ENCODE assay signal across 8 cellular contexts in the genomic region with DNA sequence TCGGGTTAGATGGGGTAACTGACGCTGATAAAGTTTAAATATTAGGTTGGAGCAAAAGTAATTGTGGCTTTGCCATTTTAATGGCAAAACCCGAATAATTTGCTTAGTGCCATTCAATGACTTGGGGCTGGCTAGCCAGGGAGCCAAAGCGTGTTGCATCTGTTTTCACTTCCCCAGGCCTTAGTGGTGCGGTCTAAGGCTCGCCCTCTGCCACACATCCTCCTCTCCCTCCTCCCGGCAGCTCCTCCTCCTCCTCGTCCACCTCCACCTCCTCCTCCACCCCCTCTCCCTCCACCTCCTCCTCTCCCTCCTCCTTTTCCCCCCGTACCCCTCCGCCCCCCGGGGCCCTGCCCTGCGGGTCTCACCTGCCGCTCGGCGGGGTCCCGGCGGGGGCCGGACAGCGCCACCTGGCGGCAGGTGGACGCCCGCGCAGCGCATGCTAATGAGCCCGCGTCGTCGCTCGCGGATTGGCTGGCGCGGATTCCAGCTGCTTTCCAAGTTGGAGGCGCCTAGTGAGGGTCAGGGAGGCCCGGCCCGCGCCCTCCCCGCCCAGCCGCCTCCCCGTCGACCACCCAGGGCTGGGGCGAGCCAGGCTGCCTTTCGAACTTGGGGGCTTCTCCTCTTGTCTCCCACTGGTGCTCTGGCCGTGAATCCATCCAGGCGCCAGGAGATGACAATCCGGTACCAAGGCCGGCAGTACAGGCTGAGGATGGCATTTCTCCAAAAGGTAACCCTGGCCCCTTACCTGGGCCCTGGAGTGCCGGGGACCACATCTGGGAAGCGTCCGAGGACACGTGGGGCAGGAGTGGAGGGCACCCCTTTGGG. TPM values are rescaled to one million over a fixed set of nuclear protein-coding genes. Genes with fewer than 3 reads are reported as not detected.
DNase-seq lines count a peak whose midpoint lies in the region; ATAC-seq and TF ChIP-seq lines count a peak whose summit lies in the region.

No MANE protein-coding gene starts in this region.

- peak overlapping the region; percentile 41 for H3K9ac ChIP-seq in HUES6 (ENCODE audit: low read length)
- peak overlapping the region; percentile 80 for H3K9ac ChIP-seq in OCI-LY3 (ENCODE audit: low read length)
- peak overlapping the region; percentile 89 for H3K9ac ChIP-seq in muscle layer of colon (ENCODE audit: low read length)

- CTCF ChIA-PET in Caco-2 (lab: Charles Lee), result interaction anchor here (0.6 to 1.9 kb wide), 21 partner anchors 9 to 1510 kb away, joined by 3 to 20 read pairs (median 5); partner anchors contain the start of genes LRRC37A3 and RGS9

- H3K27me3 Mint-ChIP-seq in Caco-2 (ENCODE audit: insufficient read depth, unreplicated experiment), result no peaks in the 10 kb centered on the region

- H3K9me3 ChIP-seq in Caco-2, result no peaks in the 10 kb centered on the region
- H3K9me3 ChIP-seq in HUES6 (ENCODE audit: control insufficient read depth, insufficient read depth, low read depth, low read length), result no peaks in the 10 kb centered on the region
- no peaks in the 10 kb centered on the region for H3K9me3 ChIP-seq in OCI-LY3 (ENCODE audit: insufficient read depth, low read length)
- peaks cover 0 to 2% of the 10 kb centered on the region in 2 donors for H3K9me3 ChIP-seq in esophagus (ENCODE audit: control insufficient read depth in 2 of 2, insufficient read depth in 1 of 2, low read depth in 1 of 2, low read length in 1 of 2)
- H3K9me3 ChIP-seq in muscle layer of colon (ENCODE audit: low read length), result no peaks in the 10 kb centered on the region

- no peaks in the 10 kb centered on the region for H3K36me3 Mint-ChIP-seq in Caco-2 (ENCODE audit: insufficient read depth, unreplicated experiment)

- H3K27me3 ChIP-seq in Caco-2 (replicated peaks; ENCODE audit: control insufficient read depth, insufficient read depth, low read length) (no peaks in the 10 kb centered on the region), HUES6 (ENCODE audit: control insufficient read depth, insufficient read depth, low read length) (no peaks in the 10 kb centered on the region), OCI-LY3 (ENCODE audit: low read depth, low read length) (peaks cover 8% of the 10 kb centered on the region; the same call in 1 of the 2 replicates), esophagus (ENCODE audit: control insufficient read depth in 1 of 2, insufficient read depth in 2 of 2, low read length in 2 of 2) (no peaks in the 10 kb centered on the region), muscle layer of colon (ENCODE audit: control insufficient read depth in 1 of 2, insufficient read depth in 2 of 2, low read length in 2 of 2) (no peaks in the 10 kb centered on the region)

- H4K20me1 ChIP-seq in OCI-LY3 (ENCODE audit: insufficient read depth, low read length), result no peaks in the 10 kb centered on the region

- no peaks in the 10 kb centered on the region for H3K4me1 Mint-ChIP-seq in Caco-2 (ENCODE audit: low read depth, unreplicated experiment)

- peak; percentile 78 for ATAC-seq in GM21390 (IDR thresholded peaks at IDR 0.05; ENCODE audit: unreplicated experiment)

- no peak overlapping the region for H3K27ac ChIP-seq in HUES6 (ENCODE audit: low read depth, low read length)
- H3K27ac ChIP-seq in OCI-LY3 (ENCODE audit: low read length), result peak overlapping the region; percentile 92
- H3K27ac ChIP-seq in esophagus (ENCODE audit: low read depth in 2 of 2, low read length in 1 of 2), result peak overlapping the region; percentile 35 to 63
- H3K27ac ChIP-seq in muscle layer of colon (ENCODE audit: low read depth, low read length), result peak overlapping the region; percentile 67

- H3K9me3 Mint-ChIP-seq in Caco-2 (ENCODE audit: unreplicated experiment), result no peaks in the 10 kb centered on the region

- POLR2A ChIA-PET in Caco-2 (lab: Charles Lee), result interaction anchor here (0.6 to 0.8 kb wide), 3 partner anchors 25 to 125 kb away, joined by 4 read pairs; no protein-coding TSS in a partner anchor

- no peak overlapping the region for H3K27ac Mint-ChIP-seq in Caco-2 (ENCODE audit: unreplicated experiment)

- H3K36me3 ChIP-seq in Caco-2 (ENCODE audit: control insufficient read depth, insufficient read depth, low read length) (no peaks in the 10 kb centered on the region), HUES6 (ENCODE audit: control insufficient read depth, insufficient read depth, low read length) (no peaks in the 10 kb centered on the region), OCI-LY3 (replicated peaks; ENCODE audit: low read depth, low read length) (no peaks in the 10 kb centered on the region), esophagus (ENCODE audit: control insufficient read depth in 2 of 2, insufficient read depth in 2 of 2, low read length in 1 of 2) (no peaks in the 10 kb centered on the region), muscle layer of colon (ENCODE audit: insufficient read depth, low read length) (no peaks in the 10 kb centered on the region)

- 3 to 4% methylated on average over 50 of the region's 50 CpGs for WGBS in esophagus, 2 donors

- peak overlapping the region; percentile 82 for H3K4me2 ChIP-seq in OCI-LY3 (ENCODE audit: low read length)

- H3K4me3 Mint-ChIP-seq in Caco-2 (ENCODE audit: unreplicated experiment), result peak overlapping the region; percentile 75

- TF ChIP-seq CTCF in Caco-2 (IDR thresholded peaks at IDR 0.05; ENCODE audit: insufficient read depth in 1 of 2, low read depth in 1 of 2, low read length in 1 of 2, severe bottlenecking in 1 of 2, unreplicated experiment in 1 of 2), result peak; percentile 84 to 88
- TF ChIP-seq CTCF in OCI-LY3 (IDR thresholded peaks at IDR 0.05; ENCODE audit: low read depth, low read length), result peak; percentile 80

- H2AFZ ChIP-seq in OCI-LY3 (ENCODE audit: low read depth, low read length), result peak overlapping the region; percentile 85

- intact Hi-C loops in Caco-2 (cut with micrococcal nuclease; ENCODE audit: unreplicated experiment), result loop anchor here (2.0 to 5.0 kb wide), 3 partner anchors 36 to 123 kb away; no protein-coding TSS in a partner anchor

- H3K4me3 ChIP-seq in Caco-2 (ENCODE audit: low read depth, low read length) (peak overlapping the region; percentile 54), HUES6 (ENCODE audit: low read depth, low read length) (peak overlapping the region; percentile 69), OCI-LY3 (ENCODE audit: low read length) (peak overlapping the region; percentile 80), esophagus (ENCODE audit: low read depth in 1 of 2, low read length in 2 of 2) (peak overlapping the region; percentile 47 to 49), muscle layer of colon (ENCODE audit: low read depth in 1 of 2, low read length in 2 of 2) (peak overlapping the region; percentile 62 to 91)

- peaks cover 5% of the 10 kb centered on the region; the same call in 1 of the 2 replicates for H3K4me1 ChIP-seq in Caco-2
- peaks cover 11% of the 10 kb centered on the region for H3K4me1 ChIP-seq in HUES6 (ENCODE audit: control insufficient read depth, insufficient read depth, low read length)
- H3K4me1 ChIP-seq in OCI-LY3 (ENCODE audit: low read length), result peaks cover 14% of the 10 kb centered on the region
- peaks cover 0 to 2% of the 10 kb centered on the region in 2 donors for H3K4me1 ChIP-seq in esophagus (ENCODE audit: control insufficient read depth in 2 of 2, insufficient read depth in 2 of 2, low read length in 1 of 2)
- H3K4me1 ChIP-seq in muscle layer of colon (ENCODE audit: insufficient read depth, low read length), result peaks cover 17% of the 10 kb centered on the region

- DNase-seq in Caco-2 (peak; percentile 79 to 91), activated T-cell treated with anti-CD3 and anti-CD28 coated beads for 24 hours (ENCODE audit: low read depth) (peak; percentile 72)
- peak; percentile 46 for DNase-seq in stimulated activated CD8-positive, alpha-beta memory T cell treated with anti-CD3 and anti-CD28 coated beads, Interleukin-7, amount 100 ng/mL, for 24 hours (ENCODE audit: low read depth)

- H3K79me2 ChIP-seq in OCI-LY3 (ENCODE audit: low read length), result no peaks in the 10 kb centered on the region

- no TSS peak for BruUV-seq in Caco-2 (replicated peaks; lab: Mats Ljungman, UMichigan)

RNA-seq across cellular contexts. Expression of gene RGS9, which starts 36.6 kb away (rescaled TPM):
- 5.5 and 6.3 TPM in 2 replicates for total RNA-seq in Caco-2 (2022)
- polyA plus RNA-seq in esophagus, result 1 to 10 TPM; 2.0 to 2.2 TPM

RNA-seq across cellular contexts. Expression of gene GNA13, which starts 44.0 kb away (rescaled TPM):
- 38.0 and 39.1 TPM in 2 replicates for total RNA-seq in Caco-2 (2022)
- polyA plus RNA-seq in esophagus, result 1 to 10 TPM; 7.1 to 9.2 TPM
